In the genomic region with DNA sequence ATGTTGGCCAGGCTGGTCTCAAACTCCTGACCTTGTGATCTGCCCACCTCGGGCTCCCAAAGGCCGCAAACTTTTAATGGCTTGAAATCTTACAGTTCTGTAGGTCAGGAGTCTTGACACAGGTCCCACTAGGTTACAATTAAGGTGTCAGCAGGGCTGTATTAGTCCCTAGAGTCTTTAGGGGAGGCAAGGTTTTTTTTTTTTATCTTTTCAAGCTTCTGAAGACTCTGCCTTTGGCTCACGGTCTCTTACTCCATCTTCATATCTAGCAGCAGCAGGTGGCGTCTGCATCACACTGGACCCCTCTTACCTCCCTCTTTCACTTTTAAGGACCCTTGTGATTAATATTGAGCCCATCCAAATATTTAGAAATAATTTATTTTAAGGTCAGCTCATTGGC, we compare ENCODE assay signal across 23 cellular contexts. TPM values are rescaled to one million over a fixed set of nuclear protein-coding genes. Genes with fewer than 3 reads are reported as not detected.
DNase-seq lines count a peak whose midpoint lies in the region; TF ChIP-seq lines count a peak whose summit lies in the region.
"Had no signal": no experiment of that assay in that cellular context is flagged by ENCODE, and none has a peak within 500 bp of the region (broad histone marks: within the 10 kb centered on the region; RNA-seq: fewer than 3 reads in every experiment).

No MANE protein-coding gene starts in this region.

- POLR2A ChIA-PET in activated CD4-positive, alpha-beta memory T cell treated with anti-CD3 and anti-CD28 coated beads for 36 hours (lab: Charles Lee): interaction anchor here (0.8 to 1.1 kb wide), 3 partner anchors 8 to 45 kb away, joined by 3 to 4 read pairs (median 3); no protein-coding TSS in a partner anchor

- H3K36me3 Mint-ChIP-seq in activated naive CD4-positive, alpha-beta T cell treated with anti-CD3 and anti-CD28 coated beads for 36 hours (ENCODE audit: low read depth): peaks cover 27% of the 10 kb centered on the region
- H3K36me3 Mint-ChIP-seq in activated CD4-positive, alpha-beta memory T cell treated with anti-CD3 and anti-CD28 coated beads for 36 hours: peaks cover 36% of the 10 kb centered on the region

- no peak for TF ChIP-seq CTCF in GM13976 (IDR thresholded peaks at IDR 0.05; ENCODE audit: borderline replicate concordance, control extremely low read depth, extremely low read depth, insufficient read depth, missing control alignments)

- CTCF ChIA-PET in activated naive CD4-positive, alpha-beta T cell treated with anti-CD3 and anti-CD28 coated beads for 36 hours (lab: Charles Lee): interaction anchor here (0.6 to 1.6 kb wide), 6 partner anchors 10 to 209 kb away, joined by 3 to 8 read pairs (median 3); a partner anchor contains a TSS
- CTCF ChIA-PET in activated CD4-positive, alpha-beta memory T cell treated with anti-CD3 and anti-CD28 coated beads for 36 hours (lab: Charles Lee): interaction anchor here (2.0 to 3.8 kb wide), 2 partner anchors 46 to 51 kb away, joined by 9 to 15 read pairs; no protein-coding TSS in a partner anchor

- TF ChIP-seq POLR2A in erythroblast (IDR thresholded peaks at IDR 0.05; ENCODE audit: low read length): no peak

- peaks cover 29% of the 10 kb centered on the region for H3K4me1 Mint-ChIP-seq in activated naive CD4-positive, alpha-beta T cell treated with anti-CD3 and anti-CD28 coated beads for 36 hours (ENCODE audit: low read depth)
- H3K4me1 Mint-ChIP-seq in activated CD4-positive, alpha-beta memory T cell treated with anti-CD3 and anti-CD28 coated beads for 36 hours (ENCODE audit: low read depth): peaks cover 10% of the 10 kb centered on the region

- intact Hi-C loops in activated naive CD4-positive, alpha-beta T cell treated with anti-CD3 and anti-CD28 coated beads for 36 hours (cut with micrococcal nuclease): no loop called here
- intact Hi-C loops in activated CD4-positive, alpha-beta memory T cell treated with anti-CD3 and anti-CD28 coated beads for 36 hours (cut with micrococcal nuclease): no loop called here

- no peak overlapping the region for H3K4me3 Mint-ChIP-seq in activated naive CD4-positive, alpha-beta T cell treated with anti-CD3 and anti-CD28 coated beads for 36 hours
- no peak overlapping the region for H3K4me3 Mint-ChIP-seq in activated CD4-positive, alpha-beta memory T cell treated with anti-CD3 and anti-CD28 coated beads for 36 hours
- H3K4me3 Mint-ChIP-seq: activated CD8-positive, alpha-beta memory T cell treated with anti-CD3 and anti-CD28 coated beads, Interleukin-2, amount 10 ng/mL, durations not matched to agents 7 days and 5 days; brain; mesothelial cell of epicardium; naive B cell; T-cell had no signal

- in situ Hi-C loops in GM13976 (cut with MboI; ENCODE audit: low sequenced_read_pairs, unreplicated experiment): no loop called here

- H3K27me3 Mint-ChIP-seq in activated naive CD4-positive, alpha-beta T cell treated with anti-CD3 and anti-CD28 coated beads for 36 hours (ENCODE audit: low read depth): no peaks in the 10 kb centered on the region
- no peaks in the 10 kb centered on the region for H3K27me3 Mint-ChIP-seq in activated CD4-positive, alpha-beta memory T cell treated with anti-CD3 and anti-CD28 coated beads for 36 hours
- H3K27me3 Mint-ChIP-seq: activated CD8-positive, alpha-beta memory T cell treated with anti-CD3 and anti-CD28 coated beads, Interleukin-2, amount 10 ng/mL, durations not matched to agents 7 days and 5 days; brain; naive B cell; T-cell had no signal

- DNase-seq in activated naive CD4-positive, alpha-beta T cell treated with anti-CD3 and anti-CD28 coated beads for 36 hours: no peak
- DNase-seq in activated naive CD4-positive, alpha-beta T cell treated with anti-CD3 and anti-CD28 coated beads, Interleukin-2, amount 50 U/mL, for 16 hours: no peak
- peak; percentile 36 for DNase-seq in NCI-H69 (lab: John Stamatoyannopoulos, UW)
- DNase-seq in UCSD-AML1 (lab: John Stamatoyannopoulos, UW; ENCODE audit: unreplicated experiment): peak; percentile 19
- peak; percentile 6 to 26 for DNase-seq in erythroblast (lab: John Stamatoyannopoulos, UW)
- DNase-seq in GM13976 (ENCODE audit: low spot score): no peak
- no peak for DNase-seq in activated CD4-positive, alpha-beta memory T cell treated with anti-CD3 and anti-CD28 coated beads for 36 hours
- DNase-seq in activated effector memory CD4-positive, alpha-beta T cell treated with Interleukin-2 at 50 U/mL for 16 hours: no peak
- DNase-seq: activated CD4-positive, alpha-beta T cell treated with anti-CD3 and anti-CD28 coated beads for 48 hours; activated CD8-positive, alpha-beta memory T cell treated with anti-CD3 and anti-CD28 coated beads, Interleukin-2, amount 10 ng/mL, durations not matched to agents 7 days and 5 days; DMS79 treated with DMSO at 0.1 percent for 48 hours; left ventricle myocardium superior; naive B cell; NCI-H1417 treated with DMSO at 0.1 percent for 48 hours; NCI-H510A; NK-92 treated with Interleukin-12 subunit alpha and Interleukin-12 subunit beta, amount 100 ng/mL, for 24 hours; SIG-M5; stimulated activated naive CD4-positive, alpha-beta T cell treated with Interleukin-2 at 50 U/mL for 16 hours; T-cell; uterus had no signal

- H3K9me3 Mint-ChIP-seq in activated naive CD4-positive, alpha-beta T cell treated with anti-CD3 and anti-CD28 coated beads for 36 hours: no peaks in the 10 kb centered on the region
- no peaks in the 10 kb centered on the region for H3K9me3 Mint-ChIP-seq in activated CD4-positive, alpha-beta memory T cell treated with anti-CD3 and anti-CD28 coated beads for 36 hours
- H3K9me3 Mint-ChIP-seq: brain, mesothelial cell of epicardium, naive B cell, T-cell had no signal

- peak overlapping the region; percentile 48 for H3K27ac Mint-ChIP-seq in activated naive CD4-positive, alpha-beta T cell treated with anti-CD3 and anti-CD28 coated beads for 36 hours
- no peak overlapping the region for H3K27ac Mint-ChIP-seq in activated CD4-positive, alpha-beta memory T cell treated with anti-CD3 and anti-CD28 coated beads for 36 hours
- H3K27ac Mint-ChIP-seq: activated CD8-positive, alpha-beta memory T cell treated with anti-CD3 and anti-CD28 coated beads, Interleukin-2, amount 10 ng/mL, durations not matched to agents 7 days and 5 days had no signal

RNA-seq across cellular contexts. Expression of a gene that starts 11.6 kb away (rescaled TPM):
- 10 to 100 TPM; 11.7 to 12.9 TPM for total RNA-seq in activated naive CD4-positive, alpha-beta T cell treated with anti-CD3 and anti-CD28 coated beads for 36 hours
- total RNA-seq in activated CD4-positive, alpha-beta memory T cell treated with anti-CD3 and anti-CD28 coated beads for 36 hours: 10 to 100 TPM; 19.5 to 22.0 TPM

RNA-seq across cellular contexts. Expression of a gene that starts 39.4 kb away (rescaled TPM):
- total RNA-seq in activated naive CD4-positive, alpha-beta T cell treated with anti-CD3 and anti-CD28 coated beads for 36 hours: under 1 TPM; 0.38 to 0.40 TPM
- total RNA-seq in activated CD4-positive, alpha-beta memory T cell treated with anti-CD3 and anti-CD28 coated beads for 36 hours: under 1 TPM; 0.17 to 0.29 TPM
- total RNA-seq: activated CD8-positive, alpha-beta memory T cell treated with anti-CD3 and anti-CD28 coated beads, Interleukin-2, amount 10 ng/mL, durations not matched to agents 7 days and 5 days; MCF 10A had no signal

Comparison
In these comparisons a context has a peak if more than half of its experiments do, and no peak if none do; other contexts are left out.
1. DNase-seq: peak in NCI-H69 (single experiment), UCSD-AML1 (single experiment) and erythroblast (2 of 2); none in activated naive CD4-positive, alpha-beta T cell treated with anti-CD3 and anti-CD28 coated beads for 36 hours (single experiment), activated naive CD4-positive, alpha-beta T cell treated with anti-CD3 and anti-CD28 coated beads, Interleukin-2, amount 50 U/mL, for 16 hours (single experiment), GM13976 (single experiment), activated CD4-positive, alpha-beta memory T cell treated with anti-CD3 and anti-CD28 coated beads for 36 hours (single experiment) and activated effector memory CD4-positive, alpha-beta T cell treated with Interleukin-2 at 50 U/mL for 16 hours (single experiment).